ENCODE assay signal across 9 cellular contexts in the genomic region with DNA sequence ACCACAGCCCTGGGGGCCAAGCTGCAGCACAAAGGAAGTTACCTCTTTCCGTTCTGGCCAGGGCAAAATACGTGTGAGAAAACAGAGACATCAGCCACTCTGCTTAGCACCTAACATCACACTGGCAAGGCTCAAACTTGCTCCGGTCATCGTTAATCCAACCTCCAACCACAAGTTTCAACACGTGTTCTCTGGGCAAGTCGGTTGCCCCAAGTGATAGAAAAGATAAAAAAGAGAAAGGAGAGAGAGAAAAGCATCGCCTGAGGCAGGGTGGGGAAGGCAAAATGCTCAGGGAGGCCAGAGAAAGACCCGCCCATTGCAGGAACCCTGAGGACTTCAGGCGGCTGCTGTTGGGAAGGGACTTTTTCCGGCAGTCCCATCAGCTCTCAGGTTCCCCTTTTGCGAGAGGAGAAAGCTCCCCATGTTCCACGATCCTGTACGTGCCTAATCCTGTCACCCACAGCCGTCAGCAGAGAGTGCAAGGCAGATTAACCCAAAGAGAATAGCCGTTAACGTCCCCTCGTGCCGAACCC. TPM values are rescaled to one million over a fixed set of nuclear protein-coding genes. Genes with fewer than 3 reads are reported as not detected.
DNase-seq lines count a peak whose midpoint lies in the region; ATAC-seq and TF ChIP-seq lines count a peak whose summit lies in the region.
"Had no signal": no experiment of that assay in that cellular context is flagged by ENCODE, and none has a peak within 500 bp of the region (broad histone marks: within the 10 kb centered on the region; RNA-seq: fewer than 3 reads in every experiment).

No MANE protein-coding gene starts in this region.

- no peak overlapping the region for H3K4me3 ChIP-seq in naive thymus-derived CD4-positive, alpha-beta T cell (ENCODE audit: low read length)

- POLR2A ChIA-PET in WTC11 (lab: Charles Lee) = no interaction called here
- POLR2A ChIA-PET in naive thymus-derived CD4-positive, alpha-beta T cell (lab: Charles Lee) = no interaction called here

- no peak for TF ChIP-seq CTCF in WTC11 (IDR thresholded peaks at IDR 0.05)

- intact Hi-C loops in naive thymus-derived CD4-positive, alpha-beta T cell (cut with micrococcal nuclease) = no loop called here

- H3K4me1 ChIP-seq in naive thymus-derived CD4-positive, alpha-beta T cell (ENCODE audit: control insufficient read depth in 2 of 2, insufficient read depth in 2 of 2, low read length in 2 of 2) = peaks cover 9 to 15% of the 10 kb centered on the region in 2 donors

- H3K27me3 ChIP-seq in naive thymus-derived CD4-positive, alpha-beta T cell (ENCODE audit: control insufficient read depth in 2 of 2, insufficient read depth in 2 of 2, low read length in 2 of 2) = no peaks in the 10 kb centered on the region

- H3K36me3 ChIP-seq in naive thymus-derived CD4-positive, alpha-beta T cell (ENCODE audit: control insufficient read depth in 2 of 3, insufficient read depth in 3 of 3, low read length in 3 of 3) = no peaks in the 10 kb centered on the region

- CTCF ChIA-PET in WTC11 (lab: Charles Lee) = interaction anchor here (1.4 kb wide), 1 partner anchor 11 kb away, joined by 4 read pairs; no protein-coding TSS in a partner anchor
- CTCF ChIA-PET in naive thymus-derived CD4-positive, alpha-beta T cell (lab: Charles Lee) = no interaction called here

- DNase-seq in GF-D8 (lab: John Stamatoyannopoulos, UW) = peak; percentile 79
- DNase-seq in WTC11 (ENCODE audit: low spot score) = no peak
- no peak for DNase-seq in naive thymus-derived CD4-positive, alpha-beta T cell
- DNase-seq in NCI-H526 (lab: John Stamatoyannopoulos, UW) = no peak
- DNase-seq in stimulated activated CD4-positive, alpha-beta T cell treated with anti-CD3 and anti-CD28 coated beads, Interleukin-4, amount 100 ng/mL, for 1 hour = no peak
- DNase-seq: NCI-H1105 treated with DMSO at 0.1 percent for 48 hours had no signal

- H3K4me1 Mint-ChIP-seq in WTC11 = peaks cover 38% of the 10 kb centered on the region
- H3K4me1 Mint-ChIP-seq in naive thymus-derived CD4-positive, alpha-beta T cell = peaks cover 33 to 49% (median 48%) of the 10 kb centered on the region in 7 donors

- H3K9me3 ChIP-seq in naive thymus-derived CD4-positive, alpha-beta T cell (ENCODE audit: control insufficient read depth in 2 of 3, low read length in 3 of 3) = no peaks in the 10 kb centered on the region

- H3K27ac ChIP-seq in naive thymus-derived CD4-positive, alpha-beta T cell (ENCODE audit: low read depth, low read length) = no peak overlapping the region

- no peak overlapping the region for H3K4me3 Mint-ChIP-seq in WTC11
- peak overlapping the region in 5 of 10 donors; percentile 20 to 45 (median 22) for H3K4me3 Mint-ChIP-seq in naive thymus-derived CD4-positive, alpha-beta T cell

- H3K27ac Mint-ChIP-seq in WTC11 = 0 out of 2 replicates have a peak overlapping the region, but pooled peaks have one; percentile 62
- H3K27ac Mint-ChIP-seq in naive thymus-derived CD4-positive, alpha-beta T cell = peak overlapping the region in 8 of 9 donors; percentile 33 to 75 (median 56)

- H3K9me3 Mint-ChIP-seq in WTC11 = peaks cover 5% of the 10 kb centered on the region; the same call in 1 of the 2 replicates
- H3K9me3 Mint-ChIP-seq in naive thymus-derived CD4-positive, alpha-beta T cell = peaks cover 0 to 3% (median 0%) of the 10 kb centered on the region in 11 donors

- H3K27me3 Mint-ChIP-seq in WTC11 (ENCODE audit: low read depth) = peaks cover 5% of the 10 kb centered on the region
- H3K27me3 Mint-ChIP-seq in naive thymus-derived CD4-positive, alpha-beta T cell = peaks cover 0 to 7% (median 0%) of the 10 kb centered on the region in 5 donors

- peak; percentile 52 for ATAC-seq in HG02763 (IDR thresholded peaks at IDR 0.05; ENCODE audit: unreplicated experiment)
- ATAC-seq in WTC11 = peak; percentile 13; the same call in 1 of the 2 replicates
- peak; percentile 50 for ATAC-seq in naive thymus-derived CD4-positive, alpha-beta T cell
- ATAC-seq in GM18858 (IDR thresholded peaks at IDR 0.05; ENCODE audit: unreplicated experiment) = no peak
- ATAC-seq in GM18519 (IDR thresholded peaks at IDR 0.05; ENCODE audit: low FRiP score, unreplicated experiment) = no peak

- no peaks in the 10 kb centered on the region for H3K36me3 Mint-ChIP-seq in WTC11
- H3K36me3 Mint-ChIP-seq in naive thymus-derived CD4-positive, alpha-beta T cell = no peaks in the 10 kb centered on the region

TF ChIP-seq in WTC11, 78 proteins besides CTCF, POLR2A, EP300 and RAD21 (continues in another document):
- TF ChIP-seq, protein P1, sequence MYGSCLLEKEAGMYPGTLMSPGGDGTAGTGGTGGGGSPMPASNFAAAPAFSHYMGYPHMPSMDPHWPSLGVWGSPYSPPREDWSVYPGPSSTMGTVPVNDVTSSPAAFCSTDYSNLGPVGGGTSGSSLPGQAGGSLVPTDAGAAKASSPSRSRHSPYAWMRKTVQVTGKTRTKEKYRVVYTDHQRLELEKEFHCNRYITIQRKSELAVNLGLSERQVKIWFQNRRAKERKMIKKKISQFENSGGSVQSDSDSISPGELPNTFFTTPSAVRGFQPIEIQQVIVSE (CRISPR knock-in tag; IDR thresholded peaks at IDR 0.05; ENCODE audit: borderline replicate concordance) = no peak
- TF ChIP-seq ETV6 (CRISPR knock-in tag; IDR thresholded peaks at IDR 0.05) = no peak
- TF ChIP-seq JAZF1 (CRISPR knock-in tag; IDR thresholded peaks at IDR 0.05) = no peak
- TF ChIP-seq TCF7 (CRISPR knock-in tag; IDR thresholded peaks at IDR 0.05; ENCODE audit: low read depth) = no peak
- no peak for TF ChIP-seq IRF2 (CRISPR knock-in tag; IDR thresholded peaks at IDR 0.05; ENCODE audit: borderline replicate concordance, low read depth)
- TF ChIP-seq, protein P2, sequence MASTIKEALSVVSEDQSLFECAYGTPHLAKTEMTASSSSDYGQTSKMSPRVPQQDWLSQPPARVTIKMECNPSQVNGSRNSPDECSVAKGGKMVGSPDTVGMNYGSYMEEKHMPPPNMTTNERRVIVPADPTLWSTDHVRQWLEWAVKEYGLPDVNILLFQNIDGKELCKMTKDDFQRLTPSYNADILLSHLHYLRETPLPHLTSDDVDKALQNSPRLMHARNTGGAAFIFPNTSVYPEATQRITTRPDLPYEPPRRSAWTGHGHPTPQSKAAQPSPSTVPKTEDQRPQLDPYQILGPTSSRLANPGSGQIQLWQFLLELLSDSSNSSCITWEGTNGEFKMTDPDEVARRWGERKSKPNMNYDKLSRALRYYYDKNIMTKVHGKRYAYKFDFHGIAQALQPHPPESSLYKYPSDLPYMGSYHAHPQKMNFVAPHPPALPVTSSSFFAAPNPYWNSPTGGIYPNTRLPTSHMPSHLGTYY (CRISPR knock-in tag; IDR thresholded peaks at IDR 0.05) = no peak
- TF ChIP-seq ZNF138 (CRISPR knock-in tag; conservative IDR thresholded peaks at IDR 0.05) = no peak
- TF ChIP-seq, protein P3, sequence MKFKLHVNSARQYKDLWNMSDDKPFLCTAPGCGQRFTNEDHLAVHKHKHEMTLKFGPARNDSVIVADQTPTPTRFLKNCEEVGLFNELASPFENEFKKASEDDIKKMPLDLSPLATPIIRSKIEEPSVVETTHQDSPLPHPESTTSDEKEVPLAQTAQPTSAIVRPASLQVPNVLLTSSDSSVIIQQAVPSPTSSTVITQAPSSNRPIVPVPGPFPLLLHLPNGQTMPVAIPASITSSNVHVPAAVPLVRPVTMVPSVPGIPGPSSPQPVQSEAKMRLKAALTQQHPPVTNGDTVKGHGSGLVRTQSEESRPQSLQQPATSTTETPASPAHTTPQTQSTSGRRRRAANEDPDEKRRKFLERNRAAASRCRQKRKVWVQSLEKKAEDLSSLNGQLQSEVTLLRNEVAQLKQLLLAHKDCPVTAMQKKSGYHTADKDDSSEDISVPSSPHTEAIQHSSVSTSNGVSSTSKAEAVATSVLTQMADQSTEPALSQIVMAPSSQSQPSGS (CRISPR knock-in tag; IDR thresholded peaks at IDR 0.05; ENCODE audit: borderline replicate concordance, low read depth) = no peak
- TF ChIP-seq, protein P4, sequence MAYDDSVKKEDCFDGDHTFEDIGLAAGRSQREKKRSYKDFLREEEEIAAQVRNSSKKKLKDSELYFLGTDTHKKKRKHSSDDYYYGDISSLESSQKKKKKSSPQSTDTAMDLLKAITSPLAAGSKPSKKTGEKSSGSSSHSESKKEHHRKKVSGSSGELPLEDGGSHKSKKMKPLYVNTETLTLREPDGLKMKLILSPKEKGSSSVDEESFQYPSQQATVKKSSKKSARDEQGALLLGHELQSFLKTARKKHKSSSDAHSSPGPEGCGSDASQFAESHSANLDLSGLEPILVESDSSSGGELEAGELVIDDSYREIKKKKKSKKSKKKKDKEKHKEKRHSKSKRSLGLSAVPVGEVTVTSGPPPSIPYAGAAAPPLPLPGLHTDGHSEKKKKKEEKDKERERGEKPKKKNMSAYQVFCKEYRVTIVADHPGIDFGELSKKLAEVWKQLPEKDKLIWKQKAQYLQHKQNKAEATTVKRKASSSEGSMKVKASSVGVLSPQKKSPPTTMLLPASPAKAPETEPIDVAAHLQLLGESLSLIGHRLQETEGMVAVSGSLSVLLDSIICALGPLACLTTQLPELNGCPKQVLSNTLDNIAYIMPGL (CRISPR knock-in tag; IDR thresholded peaks at IDR 0.05) = no peak
- TF ChIP-seq NR2C2 (CRISPR knock-in tag; IDR thresholded peaks at IDR 0.05) = no peak
- no peak for TF ChIP-seq KAT7 (CRISPR knock-in tag; IDR thresholded peaks at IDR 0.05; ENCODE audit: borderline replicate concordance)
- TF ChIP-seq NFYB (CRISPR knock-in tag; conservative IDR thresholded peaks at IDR 0.05; ENCODE audit: low read depth) = no peak
- no peak for TF ChIP-seq NFE2L1 (CRISPR knock-in tag; IDR thresholded peaks at IDR 0.05)
- TF ChIP-seq ZBTB21 (CRISPR knock-in tag; IDR thresholded peaks at IDR 0.05; ENCODE audit: borderline replicate concordance) = no peak

RNA-seq across cellular contexts. Expression of a gene that starts 18.5 kb away (rescaled TPM):
- total RNA-seq in WTC11 (2021) = 88.0 to 113 TPM (median 97.8 TPM) in 3 replicates
- total RNA-seq in naive thymus-derived CD4-positive, alpha-beta T cell = 10 to 100 TPM in 2 of 5 experiments, 1 to 10 TPM in 3; 1.2 to 11.8 (median 3.5) TPM
- polyA plus RNA-seq in naive thymus-derived CD4-positive, alpha-beta T cell = under 1 TPM in 1 of 2 donors, not detected in 1; 0.14 TPM

RNA-seq across cellular contexts. Expression of a gene that starts 30.1 kb away (rescaled TPM):
- 381 to 503 TPM (median 481 TPM) in 3 replicates for total RNA-seq in WTC11 (2021)
- 10 to 100 TPM in 3 of 5 experiments, 1 to 10 TPM in 2; 6.7 to 43.1 (median 13.2) TPM for total RNA-seq in naive thymus-derived CD4-positive, alpha-beta T cell
- polyA plus RNA-seq in naive thymus-derived CD4-positive, alpha-beta T cell = 100 to 1,000 TPM in 1 of 2 donors, 1 to 10 TPM in 1; 5.1 to 194 TPM

RNA-seq across cellular contexts. Expression of a gene that starts 36.9 kb away (rescaled TPM):
- 544 to 679 TPM (median 640 TPM) in 3 replicates for total RNA-seq in WTC11 (2021)
- 100 to 1,000 TPM in 4 of 5 experiments, 10 to 100 TPM in 1; 97.4 to 985 (median 241) TPM for total RNA-seq in naive thymus-derived CD4-positive, alpha-beta T cell
- 1,000 to 10,000 TPM; 1,878 to 2,355 TPM for polyA plus RNA-seq in naive thymus-derived CD4-positive, alpha-beta T cell

RNA-seq across cellular contexts. Expression of a gene that starts 43.2 kb away (rescaled TPM):
- 436 to 616 TPM (median 577 TPM) in 3 replicates for total RNA-seq in WTC11 (2021)
- total RNA-seq in naive thymus-derived CD4-positive, alpha-beta T cell = 1,000 to 10,000 TPM in 1 of 5 experiments, 100 to 1,000 TPM in 4; 143 to 1,924 (median 528) TPM
- polyA plus RNA-seq in naive thymus-derived CD4-positive, alpha-beta T cell = 1,000 to 10,000 TPM; 2,860 to 3,315 TPM

RNA-seq across cellular contexts. Expression of a gene that starts 43.2 kb away (rescaled TPM):
- total RNA-seq in WTC11 (2021) = 17.3 to 23.4 TPM (median 21.4 TPM) in 3 replicates
- total RNA-seq in naive thymus-derived CD4-positive, alpha-beta T cell = not detected
- polyA plus RNA-seq in naive thymus-derived CD4-positive, alpha-beta T cell = not detected

Comparison
In these comparisons a context has a peak if more than half of its experiments do, and no peak if none do; other contexts are left out.
1. ATAC-seq: peak in HG02763 (single experiment), WTC11 (single experiment) and naive thymus-derived CD4-positive, alpha-beta T cell (single experiment); none in GM18858 (single experiment) and GM18519 (single experiment).